Comparison of ENCODE assay signal across 35 cellular contexts in the genomic region with DNA sequence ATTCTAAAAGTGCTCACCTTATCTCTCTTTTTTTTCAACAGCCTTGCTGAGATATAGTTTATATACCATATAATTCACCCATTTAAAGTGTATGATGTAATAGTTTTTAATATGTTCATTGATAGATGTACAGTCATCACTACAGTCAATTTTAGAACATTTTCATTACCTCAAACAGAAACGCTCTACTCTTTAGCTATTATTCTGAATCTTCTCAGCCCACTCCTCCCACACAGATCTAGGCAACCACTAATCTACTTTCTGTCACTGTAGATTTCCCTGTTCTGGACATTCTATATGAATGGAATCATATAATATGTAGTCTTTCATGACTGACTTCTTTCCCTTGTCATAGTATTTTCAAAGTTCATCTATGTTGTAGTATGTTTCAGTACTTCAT. TPM values are rescaled to one million over a fixed set of nuclear protein-coding genes. Genes with fewer than 3 reads are reported as not detected.
"Had no signal": no experiment of that assay in that cellular context is flagged by ENCODE, and none has a peak within 500 bp of the region (broad histone marks: within the 10 kb centered on the region; RNA-seq: fewer than 3 reads in every experiment).

No MANE protein-coding gene starts in this region.

- H3K4me3 Mint-ChIP-seq: activated CD4-positive, alpha-beta T cell treated with anti-CD3 and anti-CD28 coated beads, Interleukin-2, amount 10 ng/mL, durations not matched to agents 24 days and 14 days; activated CD8-positive, alpha-beta T cell treated with anti-CD3 and anti-CD28 coated beads, Interleukin-2, amount 10 ng/mL, durations not matched to agents 7 days and 5 days; activated naive CD8-positive, alpha-beta T cell treated with anti-CD3 and anti-CD28 coated beads, Interleukin-2, amount 10 ng/mL, durations not matched to agents 7 days and 5 days; activated T-cell treated with anti-CD3 and anti-CD28 coated beads, Interleukin-2, amount 50 U/mL, for 4 hours; central memory CD8-positive, alpha-beta T cell; IgD-negative memory B cell had no signal

- H3K36me3 ChIP-seq: ascending aorta, cardiac muscle cell, Peyer's patch had no signal

- DNase-seq: activated CD4-positive, alpha-beta T cell treated with anti-CD3 and anti-CD28 coated beads for 1 hour; activated CD4-positive, alpha-beta T cell treated with anti-CD3 and anti-CD28 coated beads, Interleukin-2, amount 10 ng/mL, durations not matched to agents 24 days and 14 days; activated CD4-positive, alpha-beta T cell treated with anti-CD3 and anti-CD28 coated beads, Interleukin-2, amount 50 U/mL, for 48 hours; activated CD4-positive, CD25-positive, alpha-beta regulatory T cell; activated CD8-positive, alpha-beta T cell treated with anti-CD3 and anti-CD28 coated beads, Interleukin-2, amount 10 ng/mL, durations not matched to agents 7 days and 5 days; activated effector memory CD4-positive, alpha-beta T cell treated with anti-CD3 and anti-CD28 coated beads, Interleukin-2, amount 50 U/mL, for 16 hours; activated naive CD4-positive, alpha-beta T cell; activated naive CD4-positive, alpha-beta T cell treated with anti-CD3 and anti-CD28 coated beads, Interleukin-2, amount 50 U/mL, for 16 hours; activated naive CD8-positive, alpha-beta T cell treated with anti-CD3 and anti-CD28 coated beads, Interleukin-2, amount 10 ng/mL, durations not matched to agents 7 days and 5 days; activated T-cell treated with anti-CD3 and anti-CD28 coated beads, Interleukin-2, amount 50 U/mL, for 4 hours; amygdala; Kasumi-1; KG1; MM.1S; NCI-H1092; NCI-H1436 treated with DMSO at 0.1 percent for 48 hours; NCI-H1694 treated with DMSO at 0.1 percent for 48 hours; NCI-H2029; NCI-H2171; NCI-H510A; NCI-H526; NCI-H748 treated with DMSO at 0.1 percent for 48 hours; NK-92 treated with Interleukin-12 subunit alpha and Interleukin-12 subunit beta, amount 100 ng/mL, for 24 hours; PC-3; Peyer's patch; RPMI8226; SHP77 treated with DMSO at 0.1 percent for 48 hours; T1000; WERI-Rb-1 had no signal

- H3K4me1 ChIP-seq: ascending aorta, Peyer's patch had no signal

- H3K36me3 Mint-ChIP-seq: IgD-negative memory B cell had no signal

- H3K27ac Mint-ChIP-seq: activated CD4-positive, alpha-beta T cell treated with anti-CD3 and anti-CD28 coated beads, Interleukin-2, amount 10 ng/mL, durations not matched to agents 24 days and 14 days; activated CD8-positive, alpha-beta T cell treated with anti-CD3 and anti-CD28 coated beads, Interleukin-2, amount 10 ng/mL, durations not matched to agents 7 days and 5 days; activated naive CD8-positive, alpha-beta T cell treated with anti-CD3 and anti-CD28 coated beads, Interleukin-2, amount 10 ng/mL, durations not matched to agents 7 days and 5 days; IgD-negative memory B cell had no signal

- H3K9me3 Mint-ChIP-seq: activated T-cell treated with anti-CD3 and anti-CD28 coated beads, Interleukin-2, amount 50 U/mL, for 4 hours; central memory CD8-positive, alpha-beta T cell; IgD-negative memory B cell had no signal

- ATAC-seq: PC-3, SK-N-SH treated with all-trans-retinoic acid at 6 μM for 48 hours had no signal

- H3K9me3 ChIP-seq: ascending aorta, Peyer's patch, SJSA1 had no signal

- H3K27me3 ChIP-seq: ascending aorta, cardiac muscle cell, Peyer's patch, SJSA1 had no signal

- H3K4me3 ChIP-seq: ascending aorta, cardiac muscle cell, Peyer's patch, SJSA1 had no signal

- H3K27me3 Mint-ChIP-seq: activated CD4-positive, alpha-beta T cell treated with anti-CD3 and anti-CD28 coated beads, Interleukin-2, amount 10 ng/mL, durations not matched to agents 24 days and 14 days; activated naive CD8-positive, alpha-beta T cell treated with anti-CD3 and anti-CD28 coated beads, Interleukin-2, amount 10 ng/mL, durations not matched to agents 7 days and 5 days; central memory CD8-positive, alpha-beta T cell; IgD-negative memory B cell had no signal

RNA-seq across cellular contexts. Expression of a gene that starts 22.6 kb away (rescaled TPM):
- total RNA-seq: ascending aorta had no signal
